Comparison of ENCODE assay signal across 10 cellular contexts in genomic region chr13:44818428-44818827, GRCh38.
A peak's percentile ranks its signal among the peaks of the same experiment; 100 is the strongest.
DNase-seq lines count a peak whose midpoint lies in the region; TF ChIP-seq lines count a peak whose summit lies in the region.
"Had no signal": no experiment of that assay in that cellular context is flagged by ENCODE, and none has a peak within 500 bp of the region (broad histone marks: within the 10 kb centered on the region; RNA-seq: fewer than 3 reads in every experiment).

No MANE protein-coding gene starts in this region.

- H3K4me1 Mint-ChIP-seq in endothelial cell (ENCODE audit: unreplicated experiment) (peaks cover 16% of the 10 kb centered on the region), type B pancreatic cell (ENCODE audit: unreplicated experiment) (peaks cover 5% of the 10 kb centered on the region)
- no peaks in the 10 kb centered on the region for H3K4me1 Mint-ChIP-seq in CD4-positive, alpha-beta memory T cell
- H3K4me1 Mint-ChIP-seq: activated naive CD8-positive, alpha-beta T cell treated with anti-CD3 and anti-CD28 coated beads, Interleukin-2, amount 10 ng/mL, durations not matched to agents 7 days and 5 days had no signal

- H3K36me3 ChIP-seq in cardiac muscle cell (no peaks in the 10 kb centered on the region), left ventricle myocardium inferior (no peaks in the 10 kb centered on the region), OCI-LY7 (ENCODE audit: insufficient read depth, low read length) (no peaks in the 10 kb centered on the region)
- H3K36me3 ChIP-seq in CD4-positive, alpha-beta memory T cell (ENCODE audit: insufficient read depth, low read length), result no peaks in the 10 kb centered on the region

- no peaks in the 10 kb centered on the region for H3K79me2 ChIP-seq in OCI-LY7 (ENCODE audit: insufficient read depth, low read depth, low read length)

- no peaks in the 10 kb centered on the region for H3K9me2 ChIP-seq in OCI-LY7 (ENCODE audit: insufficient read depth, low read length)

- intact Hi-C loops in left ventricle myocardium inferior (cut with micrococcal nuclease), result no loop called here
- intact Hi-C loops in OCI-LY7 (cut with micrococcal nuclease; ENCODE audit: unreplicated experiment), result no loop called here
- intact Hi-C loops in CD4-positive, alpha-beta memory T cell (cut with micrococcal nuclease), result no loop called here

- no peaks in the 10 kb centered on the region for H3K4me1 ChIP-seq in cardiac muscle cell (ENCODE audit: low read depth)
- peaks cover 2% of the 10 kb centered on the region for H3K4me1 ChIP-seq in left ventricle myocardium inferior
- no peaks in the 10 kb centered on the region for H3K4me1 ChIP-seq in OCI-LY7 (ENCODE audit: insufficient read depth, low read length, poor library complexity, severe bottlenecking)
- no peaks in the 10 kb centered on the region for H3K4me1 ChIP-seq in CD4-positive, alpha-beta memory T cell (ENCODE audit: insufficient read depth, low read length)

- H3K36me3 Mint-ChIP-seq in endothelial cell (ENCODE audit: low read depth, unreplicated experiment), result no peaks in the 10 kb centered on the region
- H3K36me3 Mint-ChIP-seq in type B pancreatic cell, result no peaks in the 10 kb centered on the region
- no peaks in the 10 kb centered on the region for H3K36me3 Mint-ChIP-seq in CD4-positive, alpha-beta memory T cell
- H3K36me3 Mint-ChIP-seq: activated naive CD8-positive, alpha-beta T cell treated with anti-CD3 and anti-CD28 coated beads, Interleukin-2, amount 10 ng/mL, durations not matched to agents 7 days and 5 days; CD4-positive, CD25-positive, alpha-beta regulatory T cell had no signal

- H3K9me3 ChIP-seq in cardiac muscle cell (ENCODE audit: low read depth), result no peaks in the 10 kb centered on the region
- H3K9me3 ChIP-seq in left ventricle myocardium inferior (replicated peaks), result no peaks in the 10 kb centered on the region
- no peaks in the 10 kb centered on the region for H3K9me3 ChIP-seq in OCI-LY7 (ENCODE audit: low read length)
- H3K9me3 ChIP-seq in CD4-positive, alpha-beta memory T cell (ENCODE audit: control insufficient read depth in 1 of 2, low read length in 2 of 2), result no peaks in the 10 kb centered on the region

- no peaks in the 10 kb centered on the region for H3K27me3 ChIP-seq in cardiac muscle cell
- no peaks in the 10 kb centered on the region for H3K27me3 ChIP-seq in left ventricle myocardium inferior (ENCODE audit: low read depth)
- no peaks in the 10 kb centered on the region for H3K27me3 ChIP-seq in CD4-positive, alpha-beta memory T cell (ENCODE audit: insufficient read depth, low read length)

- POLR2A ChIA-PET in OCI-LY7 (lab: Charles Lee), result no interaction called here
- POLR2A ChIA-PET in CD4-positive, alpha-beta memory T cell (lab: Charles Lee; ENCODE audit: partially characterized antibody), result no interaction called here

- CTCF ChIA-PET in OCI-LY7 (lab: Charles Lee; ENCODE audit: unreplicated experiment), result no interaction called here
- CTCF ChIA-PET in CD4-positive, alpha-beta memory T cell (lab: Charles Lee; ENCODE audit: partially characterized antibody), result no interaction called here

- H3K27ac ChIP-seq in cardiac muscle cell (no peak overlapping the region), left ventricle myocardium inferior (replicated peaks) (no peak overlapping the region), OCI-LY7 (ENCODE audit: low read depth, low read length, poor library complexity, severe bottlenecking) (no peak overlapping the region)
- H3K27ac ChIP-seq in CD4-positive, alpha-beta memory T cell (ENCODE audit: low read depth, low read length), result no peak overlapping the region

- H4K20me1 ChIP-seq in OCI-LY7 (ENCODE audit: insufficient read depth, low read length), result no peaks in the 10 kb centered on the region

- H3K4me3 Mint-ChIP-seq in endothelial cell (ENCODE audit: unreplicated experiment) (no peak overlapping the region), type B pancreatic cell (no peak overlapping the region)
- H3K4me3 Mint-ChIP-seq in CD4-positive, alpha-beta memory T cell, result no peak overlapping the region
- H3K4me3 Mint-ChIP-seq: activated naive CD8-positive, alpha-beta T cell treated with anti-CD3 and anti-CD28 coated beads, Interleukin-2, amount 10 ng/mL, durations not matched to agents 7 days and 5 days; CD4-positive, CD25-positive, alpha-beta regulatory T cell had no signal

- H3K9me3 Mint-ChIP-seq in endothelial cell (ENCODE audit: unreplicated experiment), result no peaks in the 10 kb centered on the region
- no peaks in the 10 kb centered on the region for H3K9me3 Mint-ChIP-seq in type B pancreatic cell
- H3K9me3 Mint-ChIP-seq in CD4-positive, alpha-beta memory T cell, result peaks cover 0 to 2% (median 0%) of the 10 kb centered on the region in 8 donors
- H3K9me3 Mint-ChIP-seq: activated naive CD8-positive, alpha-beta T cell treated with anti-CD3 and anti-CD28 coated beads, Interleukin-2, amount 10 ng/mL, durations not matched to agents 7 days and 5 days had no signal

- H3K4me3 ChIP-seq in cardiac muscle cell, result no peak overlapping the region
- no peak overlapping the region for H3K4me3 ChIP-seq in left ventricle myocardium inferior
- no peak overlapping the region for H3K4me3 ChIP-seq in OCI-LY7 (ENCODE audit: low read depth, low read length, poor library complexity, severe bottlenecking)
- no peak overlapping the region for H3K4me3 ChIP-seq in CD4-positive, alpha-beta memory T cell (ENCODE audit: low read length in 2 of 2)

- H3K27me3 Mint-ChIP-seq in endothelial cell (ENCODE audit: unreplicated experiment) (no peaks in the 10 kb centered on the region), type B pancreatic cell (no peaks in the 10 kb centered on the region)
- peaks cover 6 to 13% of the 10 kb centered on the region in 2 donors for H3K27me3 Mint-ChIP-seq in CD4-positive, alpha-beta memory T cell

- no peak overlapping the region for H2AFZ ChIP-seq in OCI-LY7 (ENCODE audit: low read length)

- DNase-seq in cardiac muscle cell (ENCODE audit: low read depth in 1 of 2, low spot score in 1 of 2), result peak; percentile 20 to 54
- DNase-seq in left ventricle myocardium inferior, result no peak
- DNase-seq in OCI-LY7 (ENCODE audit: low spot score), result no peak
- no peak for DNase-seq in endothelial cell (ENCODE audit: low spot score)
- DNase-seq in type B pancreatic cell (ENCODE audit: extremely low spot score, unreplicated experiment), result no peak
- no peak for DNase-seq in stimulated activated CD4-positive, alpha-beta T cell treated with anti-CD3 and anti-CD28 coated beads, Interleukin-2, amount 100 ng/mL, for 24 hours
- no peak for DNase-seq in hepatic stellate cell (ENCODE audit: low spot score)
- no peak for DNase-seq in CD4-positive, alpha-beta memory T cell
- DNase-seq: activated naive CD8-positive, alpha-beta T cell treated with anti-CD3 and anti-CD28 coated beads, Interleukin-2, amount 10 ng/mL, durations not matched to agents 7 days and 5 days had no signal

- BruUV-seq in OCI-LY7 (replicated peaks; lab: Mats Ljungman, UMichigan), result no TSS peak

- TF ChIP-seq CTCF in cardiac muscle cell (IDR thresholded peaks at IDR 0.05; ENCODE audit: low read depth, low read length) (peak; percentile 21), left ventricle myocardium inferior (IDR thresholded peaks at IDR 0.05; ENCODE audit: borderline replicate concordance) (no peak), OCI-LY7 (conservative IDR thresholded peaks at IDR 0.05; ENCODE audit: low read length) (peak; percentile 35), endothelial cell (IDR thresholded peaks at IDR 0.05; ENCODE audit: unreplicated experiment) (no peak), type B pancreatic cell (conservative IDR thresholded peaks at IDR 0.05) (peak; percentile 48)

- H3K27ac Mint-ChIP-seq in endothelial cell (ENCODE audit: unreplicated experiment) (peak overlapping the region; percentile 80), type B pancreatic cell (no peak overlapping the region)
- no peak overlapping the region for H3K27ac Mint-ChIP-seq in CD4-positive, alpha-beta memory T cell
- H3K27ac Mint-ChIP-seq: activated naive CD8-positive, alpha-beta T cell treated with anti-CD3 and anti-CD28 coated beads, Interleukin-2, amount 10 ng/mL, durations not matched to agents 7 days and 5 days; CD4-positive, CD25-positive, alpha-beta regulatory T cell had no signal

- no peak overlapping the region for H3K4me2 ChIP-seq in OCI-LY7 (ENCODE audit: low read length)

Comparison
In these comparisons a context has a peak if more than half of its experiments do, and no peak if none do; other contexts are left out.
1. DNase-seq: peak in cardiac muscle cell (2 of 2); none in left ventricle myocardium inferior (single experiment), OCI-LY7 (single experiment), endothelial cell (single experiment), type B pancreatic cell (single experiment), stimulated activated CD4-positive, alpha-beta T cell treated with anti-CD3 and anti-CD28 coated beads, Interleukin-2, amount 100 ng/mL, for 24 hours (0 of 2), hepatic stellate cell (single experiment) and CD4-positive, alpha-beta memory T cell (0 of 5).
2. CTCF ChIP-seq: peak in cardiac muscle cell (single experiment), OCI-LY7 (single experiment) and type B pancreatic cell (single experiment); none in left ventricle myocardium inferior (single experiment) and endothelial cell (single experiment).